In genomic region chr19:15871570-15871969, GRCh38 we compare ENCODE assay signal across 1 cellular context.
TF ChIP-seq lines count a peak whose summit lies in the region.

No MANE protein-coding gene starts in this region.

TF ChIP-seq in HepG2, 621 proteins besides CTCF, POLR2A, EP300 and RAD21 (continued from another document):
- TF ChIP-seq ZNF687 (CRISPR knock-in tag; IDR thresholded peaks at IDR 0.05) = peak; percentile 55
- TF ChIP-seq GABPA (IDR thresholded peaks at IDR 0.05; ENCODE audit: low read depth, low read length) = peak; percentile 65
- TF ChIP-seq GABPA (CRISPR knock-in tag; IDR thresholded peaks at IDR 0.05; ENCODE audit: low read depth) = peak; percentile 80
- 0 out of 2 replicates have a peak, but pooled peaks have one; percentile 29 for TF ChIP-seq SPEN (CRISPR knock-in tag; IDR thresholded peaks at IDR 0.05; ENCODE audit: low read depth)
- no peak for TF ChIP-seq ZNF317 (CRISPR knock-in tag; IDR thresholded peaks at IDR 0.05)
- peak; percentile 77 for TF ChIP-seq GABPB1 (CRISPR knock-in tag; IDR thresholded peaks at IDR 0.05)
